Comparison of ENCODE assay signal across 15 cellular contexts in the genomic region with DNA sequence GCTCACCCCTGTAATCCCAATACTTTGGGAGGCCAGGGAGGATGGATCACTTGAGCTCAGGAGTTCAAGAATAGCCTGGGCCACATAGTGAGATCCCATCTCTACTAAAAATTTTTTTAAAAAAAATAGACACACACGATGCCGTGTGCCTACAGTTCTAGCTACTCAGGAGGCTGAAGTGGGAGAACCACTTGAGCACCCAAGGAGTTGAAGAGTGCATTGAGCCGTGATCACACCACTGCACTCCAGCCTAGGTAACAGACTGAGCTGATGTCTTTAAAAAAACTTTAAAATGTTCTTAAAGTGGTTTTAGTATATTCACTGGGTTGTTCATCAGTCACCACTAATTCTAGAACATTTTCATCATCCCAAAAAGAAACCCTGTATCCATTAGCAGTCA. TPM values are rescaled to one million over a fixed set of nuclear protein-coding genes. Genes with fewer than 3 reads are reported as not detected.
DNase-seq lines count a peak whose midpoint lies in the region; ATAC-seq, FAIRE-seq and TF ChIP-seq lines count a peak whose summit lies in the region.
"Had no signal": no experiment of that assay in that cellular context is flagged by ENCODE, and none has a peak within 500 bp of the region (broad histone marks: within the 10 kb centered on the region; RNA-seq: fewer than 3 reads in every experiment).

No MANE protein-coding gene starts in this region.

- H3K36me3 Mint-ChIP-seq in activated T-cell treated with anti-CD3 and anti-CD28 coated beads, Interleukin-2, amount 50 U/mL, for 24 hours (ENCODE audit: low read depth): peaks cover 2% of the 10 kb centered on the region
- H3K36me3 Mint-ChIP-seq in endodermal cell (ENCODE audit: low read depth): peaks cover 10% of the 10 kb centered on the region
- H3K36me3 Mint-ChIP-seq: CD4-positive, CD25-positive, alpha-beta regulatory T cell had no signal

- no peaks in the 10 kb centered on the region for H3K9me3 Mint-ChIP-seq in activated T-cell treated with anti-CD3 and anti-CD28 coated beads, Interleukin-2, amount 50 U/mL, for 24 hours
- H3K9me3 Mint-ChIP-seq in endodermal cell: no peaks in the 10 kb centered on the region
- H3K9me3 Mint-ChIP-seq: CD4-positive, CD25-positive, alpha-beta regulatory T cell; HFFc6 had no signal

- TF ChIP-seq CTCF in endodermal cell (conservative IDR thresholded peaks at IDR 0.05): no peak

- no peak for ATAC-seq in GM18498 (IDR thresholded peaks at IDR 0.05; ENCODE audit: unreplicated experiment)
- ATAC-seq: HepG2 had no signal

- no peaks in the 10 kb centered on the region for H3K36me3 ChIP-seq in endodermal cell (ENCODE audit: control insufficient read depth, insufficient read depth, low read length)

- WGBS in endodermal cell (ENCODE audit: insufficient coverage in 1 of 2, insufficient read length in 1 of 2), 2 experiments: 92 to 96% methylated on average over 3 of the region's 3 CpGs

- peaks cover 34% of the 10 kb centered on the region for H3K4me1 Mint-ChIP-seq in activated T-cell treated with anti-CD3 and anti-CD28 coated beads, Interleukin-2, amount 50 U/mL, for 24 hours (ENCODE audit: low read depth)
- peaks cover 20% of the 10 kb centered on the region for H3K4me1 Mint-ChIP-seq in endodermal cell

- H3K27ac ChIP-seq in endodermal cell (ENCODE audit: low read depth, low read length): no peak overlapping the region
- H3K27ac ChIP-seq: BLaER1 treated with 17β-estradiol and CSF1 and Interleukin-3, amounts not matched to agents 10 nM and 100 nM had no signal

- H3K4me3 ChIP-seq in endodermal cell (ENCODE audit: low read length): no peak overlapping the region
- H3K4me3 ChIP-seq: BLaER1 treated with 17β-estradiol and CSF1 and Interleukin-3, amounts not matched to agents 10 nM and 100 nM had no signal

- no peaks in the 10 kb centered on the region for H3K27me3 ChIP-seq in endodermal cell (ENCODE audit: control insufficient read depth, insufficient read depth, low read length, poor library complexity, severe bottlenecking)
- H3K27me3 ChIP-seq: BLaER1 treated with 17β-estradiol and CSF1 and Interleukin-3, amounts not matched to agents 10 nM and 100 nM had no signal

- no peak overlapping the region for H3K4me3 Mint-ChIP-seq in activated T-cell treated with anti-CD3 and anti-CD28 coated beads, Interleukin-2, amount 50 U/mL, for 24 hours
- H3K4me3 Mint-ChIP-seq in endodermal cell: no peak overlapping the region
- H3K4me3 Mint-ChIP-seq: CD4-positive, CD25-positive, alpha-beta regulatory T cell; HFFc6 had no signal

- intact Hi-C loops in posterior vena cava (cut with DNase I): no loop called here

- peaks cover 2% of the 10 kb centered on the region for H3K4me1 ChIP-seq in endodermal cell (ENCODE audit: control insufficient read depth, insufficient read depth, low read length)

- H3K9ac ChIP-seq in endodermal cell (ENCODE audit: extremely low read depth, low read length, poor library complexity, severe bottlenecking): no peak overlapping the region
- H3K9ac ChIP-seq: BLaER1 treated with 17β-estradiol and CSF1 and Interleukin-3, amounts not matched to agents 10 nM and 100 nM had no signal

- FAIRE-seq in HTR-8/SVneo (lab: Jason Lieb, UNC): no peak
- FAIRE-seq: HepG2 had no signal

- no peaks in the 10 kb centered on the region for H3K27me3 Mint-ChIP-seq in activated T-cell treated with anti-CD3 and anti-CD28 coated beads, Interleukin-2, amount 50 U/mL, for 24 hours
- no peaks in the 10 kb centered on the region for H3K27me3 Mint-ChIP-seq in endodermal cell (ENCODE audit: insufficient read depth)
- H3K27me3 Mint-ChIP-seq: CD4-positive, CD25-positive, alpha-beta regulatory T cell had no signal

- DNase-seq in activated T-cell treated with anti-CD3 and anti-CD28 coated beads, Interleukin-2, amount 50 U/mL, for 24 hours: no peak
- DNase-seq in activated T-cell treated with anti-CD3 and anti-CD28 coated beads, Interleukin-2, amount 50 U/mL, for 48 hours: no peak
- DNase-seq in endodermal cell: no peak
- DNase-seq in posterior vena cava (ENCODE audit: low spot score): peak; percentile 6
- no peak for DNase-seq in HuH-7 (ENCODE audit: low spot score)
- no peak for DNase-seq in HTR-8/SVneo (ENCODE audit: insufficient read length, low spot score)
- DNase-seq: ACHN; CD4-positive, CD25-positive, alpha-beta regulatory T cell; DND-41; GDM1; HCEC 1CT; HFFc6 had no signal

- H3K27ac Mint-ChIP-seq in activated T-cell treated with anti-CD3 and anti-CD28 coated beads, Interleukin-2, amount 50 U/mL, for 24 hours: peak overlapping the region; percentile 0
- peak overlapping the region; percentile 45 for H3K27ac Mint-ChIP-seq in endodermal cell
- H3K27ac Mint-ChIP-seq: HFFc6 had no signal

- no peaks in the 10 kb centered on the region for H3K9me3 ChIP-seq in endodermal cell (ENCODE audit: control insufficient read depth, low read length)
- H3K9me3 ChIP-seq: BLaER1 treated with 17β-estradiol and CSF1 and Interleukin-3, amounts not matched to agents 10 nM and 100 nM had no signal

RNA-seq across cellular contexts. Expression of gene RNF38, which starts 51.9 kb away (rescaled TPM):
- total RNA-seq in endodermal cell (10 to 100 TPM; 47.5 to 49.7 TPM), posterior vena cava (10 to 100 TPM; 42.0 to 54.7 TPM)
- 51.3 TPM for polyA plus RNA-seq in endodermal cell (2013, experiment 1 of 2)
- polyA plus RNA-seq in endodermal cell (2013, experiment 2 of 2): 43.0 TPM
